Comparison of ENCODE assay signal across 17 cellular contexts in the genomic region with DNA sequence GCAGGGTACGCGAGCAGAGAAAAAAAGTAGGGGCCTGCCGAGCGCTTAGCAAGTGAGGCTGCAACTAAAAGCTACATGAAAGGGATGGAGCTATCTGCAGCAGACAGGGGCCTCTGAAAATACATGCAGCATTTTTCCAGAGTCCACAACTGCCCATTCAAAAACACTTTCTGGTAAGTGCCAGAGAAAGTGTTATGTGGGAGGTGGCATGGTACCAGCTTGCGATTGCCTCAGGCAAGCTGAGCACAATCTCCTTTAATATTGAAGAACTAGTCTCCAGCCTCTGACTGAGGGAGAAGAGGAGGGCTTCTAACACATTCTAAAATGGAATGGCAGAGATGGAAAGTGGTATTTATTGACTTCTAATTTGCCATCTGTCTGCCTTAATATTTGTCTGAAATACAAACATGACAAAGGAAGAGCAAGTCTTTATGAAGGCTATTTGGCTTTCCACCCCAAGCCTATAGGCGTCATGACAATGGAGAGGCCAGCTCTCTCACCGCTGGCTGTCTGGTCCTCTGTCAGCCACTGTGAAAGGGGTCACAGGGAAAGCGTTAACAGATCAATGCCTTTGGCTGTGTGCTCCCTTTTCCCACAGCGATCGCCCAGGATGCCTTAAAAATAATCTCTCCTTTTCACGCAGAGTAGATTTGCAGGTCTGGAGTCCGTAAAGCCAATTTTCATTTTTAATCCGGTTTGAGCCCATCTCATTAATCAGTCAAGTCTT.
DNase-seq lines count a peak whose midpoint lies in the region; ATAC-seq and TF ChIP-seq lines count a peak whose summit lies in the region.
"Had no signal": no experiment of that assay in that cellular context is flagged by ENCODE, and none has a peak within 500 bp of the region (broad histone marks: within the 10 kb centered on the region; RNA-seq: fewer than 3 reads in every experiment).

No MANE protein-coding gene starts in this region.

- no peaks in the 10 kb centered on the region for H3K9me3 ChIP-seq in CD4-positive, alpha-beta T cell (ENCODE audit: control insufficient read depth, low read length)
- H3K9me3 ChIP-seq in T-helper 17 cell (ENCODE audit: control insufficient read depth, low read length, poor library complexity, severe bottlenecking) (no peaks in the 10 kb centered on the region), Caco-2 (no peaks in the 10 kb centered on the region)
- H3K9me3 ChIP-seq: BLaER1, breast epithelium, tibial artery had no signal

- H3K4me1 ChIP-seq in Caco-2, result no peaks in the 10 kb centered on the region
- H3K4me1 ChIP-seq: breast epithelium, tibial artery had no signal

- no TSS peak for BruUV-seq in Caco-2 (replicated peaks; lab: Mats Ljungman, UMichigan)

- no peaks in the 10 kb centered on the region for H3K36me3 ChIP-seq in Caco-2 (ENCODE audit: control insufficient read depth, insufficient read depth, low read length)
- H3K36me3 ChIP-seq: BLaER1, breast epithelium, tibial artery had no signal

- H3K36me3 Mint-ChIP-seq in CD4-positive, alpha-beta T cell (ENCODE audit: low read depth), result no peaks in the 10 kb centered on the region
- H3K36me3 Mint-ChIP-seq in T-helper 17 cell (ENCODE audit: low read depth) (no peaks in the 10 kb centered on the region), Caco-2 (ENCODE audit: insufficient read depth, unreplicated experiment) (no peaks in the 10 kb centered on the region)
- H3K36me3 Mint-ChIP-seq: memory B cell had no signal

- DNase-seq in NCI-H524 (lab: John Stamatoyannopoulos, UW) (peak; percentile 86 to 93), NCI-H524 treated with DMSO at 0.1 percent for 48 hours (lab: John Stamatoyannopoulos, UW) (no peak), T-helper 17 cell (no peak), foreskin melanocyte (peak; percentile 27), Caco-2 (no peak)
- no peak for DNase-seq in CD4-positive, alpha-beta T cell
- DNase-seq: dermis blood vessel endothelial cell, DMS53, kidney glomerular epithelial cell, NCI-H2171, tibial artery had no signal

- peaks cover 4% of the 10 kb centered on the region for H3K9me3 Mint-ChIP-seq in CD4-positive, alpha-beta T cell
- no peaks in the 10 kb centered on the region for H3K9me3 Mint-ChIP-seq in Caco-2 (ENCODE audit: unreplicated experiment)
- H3K9me3 Mint-ChIP-seq: memory B cell had no signal

- H3K4me3 ChIP-seq in Caco-2 (ENCODE audit: low read depth, low read length), result no peak overlapping the region
- H3K4me3 ChIP-seq: BLaER1, breast epithelium, tibial artery had no signal

- no peak for TF ChIP-seq CTCF in CD4-positive, alpha-beta T cell (IDR thresholded peaks at IDR 0.05)
- TF ChIP-seq CTCF in Caco-2 (IDR thresholded peaks at IDR 0.05; ENCODE audit: insufficient read depth in 1 of 2, low read depth in 1 of 2, low read length in 1 of 2, severe bottlenecking in 1 of 2, unreplicated experiment in 1 of 2), result no peak

- no peak for ATAC-seq in CD4-positive, alpha-beta T cell (ENCODE audit: poor library complexity)
- ATAC-seq in T-helper 17 cell (no peak), HG02588 (IDR thresholded peaks at IDR 0.05; ENCODE audit: unreplicated experiment) (no peak), HG02938 (IDR thresholded peaks at IDR 0.05; ENCODE audit: unreplicated experiment) (no peak)

- no peak overlapping the region for H3K4me3 Mint-ChIP-seq in CD4-positive, alpha-beta T cell
- H3K4me3 Mint-ChIP-seq in T-helper 17 cell (no peak overlapping the region), Caco-2 (ENCODE audit: unreplicated experiment) (no peak overlapping the region)
- H3K4me3 Mint-ChIP-seq: memory B cell had no signal

- POLR2A ChIA-PET in CD4-positive, alpha-beta T cell (lab: Charles Lee), result interaction anchor here (1.0 to 17.4 kb wide), 8 partner anchors 14 to 104 kb away, joined by 3 to 484 read pairs (median 12); partner anchors contain the start of gene RASGRP1
- POLR2A ChIA-PET in Caco-2 (lab: Charles Lee), result no interaction called here

- CTCF ChIA-PET in CD4-positive, alpha-beta T cell (lab: Charles Lee), result interaction anchor here (1.2 to 6.5 kb wide), 4 partner anchors 16 to 105 kb away, joined by 4 to 51 read pairs (median 21); partner anchors contain the start of gene RASGRP1
- CTCF ChIA-PET in Caco-2 (lab: Charles Lee), result interaction anchor here (1.3 kb wide), 1 partner anchor 21 kb away, joined by 3 read pairs; no protein-coding TSS in a partner anchor

- peaks cover 85% of the 10 kb centered on the region for H3K4me1 Mint-ChIP-seq in CD4-positive, alpha-beta T cell (ENCODE audit: low read depth)
- H3K4me1 Mint-ChIP-seq in T-helper 17 cell (peaks cover 66% of the 10 kb centered on the region), Caco-2 (ENCODE audit: low read depth, unreplicated experiment) (no peaks in the 10 kb centered on the region)

- no peaks in the 10 kb centered on the region for H3K27me3 Mint-ChIP-seq in CD4-positive, alpha-beta T cell
- H3K27me3 Mint-ChIP-seq in T-helper 17 cell, result no peaks in the 10 kb centered on the region
- peaks cover 17% of the 10 kb centered on the region for H3K27me3 Mint-ChIP-seq in Caco-2 (ENCODE audit: insufficient read depth, unreplicated experiment)
- H3K27me3 Mint-ChIP-seq: memory B cell had no signal

- intact Hi-C loops in CD4-positive, alpha-beta T cell (cut with DNase I, micrococcal nuclease), result no loop called here
- intact Hi-C loops in Caco-2 (cut with micrococcal nuclease; ENCODE audit: unreplicated experiment), result no loop called here

- H3K27me3 ChIP-seq in CD4-positive, alpha-beta T cell (ENCODE audit: control insufficient read depth, insufficient read depth, low read length), result no peaks in the 10 kb centered on the region
- H3K27me3 ChIP-seq in Caco-2 (replicated peaks; ENCODE audit: control insufficient read depth, insufficient read depth, low read length), result no peaks in the 10 kb centered on the region
- H3K27me3 ChIP-seq: BLaER1, breast epithelium had no signal

- peak overlapping the region; percentile 95 for H3K27ac Mint-ChIP-seq in CD4-positive, alpha-beta T cell
- peak overlapping the region; percentile 100 for H3K27ac Mint-ChIP-seq in T-helper 17 cell
- H3K27ac Mint-ChIP-seq in Caco-2 (ENCODE audit: unreplicated experiment), result no peak overlapping the region
- H3K27ac Mint-ChIP-seq: memory B cell had no signal

- peak overlapping the region; percentile 35 for H3K27ac ChIP-seq in CD4-positive, alpha-beta T cell (ENCODE audit: low read depth, low read length)
- H3K27ac ChIP-seq: BLaER1, breast epithelium, tibial artery, VCaP had no signal

Comparison
In these comparisons a context has a peak if more than half of its experiments do, and no peak if none do; other contexts are left out.
1. DNase-seq: peak in NCI-H524 (2 of 2) and foreskin melanocyte (single experiment); none in NCI-H524 treated with DMSO at 0.1 percent for 48 hours (single experiment), CD4-positive, alpha-beta T cell (0 of 10), T-helper 17 cell (0 of 3) and Caco-2 (0 of 2).